In the genomic region with DNA sequence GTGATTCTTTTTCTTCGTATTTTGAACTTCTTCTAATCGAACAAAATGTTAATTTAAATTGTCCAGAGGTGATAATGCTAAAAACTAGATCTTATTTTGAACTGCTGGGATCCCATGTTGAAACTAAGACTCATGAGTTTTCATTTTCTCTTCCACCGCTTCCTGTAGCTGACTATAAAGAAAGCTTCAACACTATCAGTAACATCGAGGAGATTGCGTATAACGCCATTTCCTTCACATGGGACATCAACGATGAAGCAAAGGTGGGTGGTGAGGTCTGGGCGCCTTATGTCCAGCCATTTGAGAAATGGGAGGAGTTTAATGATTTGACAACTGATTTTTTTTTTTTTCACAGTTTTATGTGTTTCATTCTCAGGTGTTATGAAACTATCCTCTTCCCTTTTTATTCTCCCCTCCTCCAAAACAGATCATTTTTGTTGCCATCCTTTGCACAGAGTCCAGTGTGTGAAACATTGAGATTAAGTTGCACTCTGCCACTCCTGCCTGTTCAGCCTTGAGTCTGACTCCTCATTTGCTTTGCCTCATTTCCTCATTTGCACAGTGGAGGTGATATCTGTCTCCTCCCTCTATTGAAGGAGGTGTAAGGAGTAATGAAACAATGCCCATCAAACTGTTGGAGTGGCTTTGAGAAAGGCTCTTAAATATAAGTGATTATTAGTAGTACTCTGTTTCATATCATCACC, we compare ENCODE assay signal across 23 cellular contexts. TPM values are rescaled to one million over a fixed set of nuclear protein-coding genes. Genes with fewer than 3 reads are reported as not detected.
DNase-seq lines count a peak whose midpoint lies in the region; ATAC-seq and TF ChIP-seq lines count a peak whose summit lies in the region.
"Had no signal": no experiment of that assay in that cellular context is flagged by ENCODE, and none has a peak within 500 bp of the region (broad histone marks: within the 10 kb centered on the region; RNA-seq: fewer than 3 reads in every experiment).

No MANE protein-coding gene starts in this region.

- no peaks in the 10 kb centered on the region for H3K9me3 ChIP-seq in suprapubic skin
- H3K9me3 ChIP-seq: adrenal gland, body of pancreas, left ventricle myocardium inferior, prostate gland, SJSA1 had no signal

- H3K4me1 Mint-ChIP-seq in activated naive CD4-positive, alpha-beta T cell treated with anti-CD3 and anti-CD28 coated beads, Interleukin-2, amount 10 ng/mL, durations not matched to agents 7 days and 5 days, result peaks cover 15% of the 10 kb centered on the region
- H3K4me1 Mint-ChIP-seq in activated T-helper 1 cell treated with anti-CD3 and anti-CD28 coated beads, Interleukin-12 subunit alpha, Interleukin-12 subunit beta, Interleukin-2, Interleukin-4 antibody, amounts not matched to agents 30 ng/mL and 10 ng/mL and 1 ng/mL, durations not matched to agents 14 hours and 24 hours and 36 hours (ENCODE audit: low read depth), result peaks cover 24% of the 10 kb centered on the region

- TF ChIP-seq EP300 in suprapubic skin (IDR thresholded peaks at IDR 0.05), result no peak

- TF ChIP-seq POLR2A in suprapubic skin (IDR thresholded peaks at IDR 0.05), result no peak

- H3K4me3 Mint-ChIP-seq in activated naive CD4-positive, alpha-beta T cell treated with anti-CD3 and anti-CD28 coated beads, Interleukin-2, amount 10 ng/mL, durations not matched to agents 7 days and 5 days, result no peak overlapping the region
- H3K4me3 Mint-ChIP-seq in activated T-helper 1 cell treated with anti-CD3 and anti-CD28 coated beads, Interleukin-12 subunit alpha, Interleukin-12 subunit beta, Interleukin-2, Interleukin-4 antibody, amounts not matched to agents 30 ng/mL and 10 ng/mL and 1 ng/mL, durations not matched to agents 14 hours and 24 hours and 36 hours, result peak overlapping the region; percentile 27
- H3K4me3 Mint-ChIP-seq: B cell had no signal

- no peaks in the 10 kb centered on the region for H3K9me3 Mint-ChIP-seq in activated naive CD4-positive, alpha-beta T cell treated with anti-CD3 and anti-CD28 coated beads, Interleukin-2, amount 10 ng/mL, durations not matched to agents 7 days and 5 days
- no peaks in the 10 kb centered on the region for H3K9me3 Mint-ChIP-seq in activated T-helper 1 cell treated with anti-CD3 and anti-CD28 coated beads, Interleukin-12 subunit alpha, Interleukin-12 subunit beta, Interleukin-2, Interleukin-4 antibody, amounts not matched to agents 30 ng/mL and 10 ng/mL and 1 ng/mL, durations not matched to agents 14 hours and 24 hours and 36 hours

- CTCF ChIA-PET in activated naive CD4-positive, alpha-beta T cell treated with anti-CD3 and anti-CD28 coated beads, Interleukin-2, amount 10 ng/mL, durations not matched to agents 7 days and 5 days (lab: Charles Lee), result no interaction called here

- DNase-seq in activated naive CD4-positive, alpha-beta T cell treated with anti-CD3 and anti-CD28 coated beads, Interleukin-2, amount 10 ng/mL, durations not matched to agents 7 days and 5 days, result no peak
- DNase-seq in activated naive CD4-positive, alpha-beta T cell treated with anti-CD3 and anti-CD28 coated beads, Interleukin-2, amount 50 U/mL, for 16 hours, result no peak
- DNase-seq in Jurkat, Clone E6-1 (ENCODE audit: low read depth, low spot score), result peak; percentile 9
- DNase-seq in activated T-helper 1 cell treated with anti-CD3 and anti-CD28 coated beads, Interleukin-12 subunit alpha, Interleukin-12 subunit beta, Interleukin-2, Interleukin-4 antibody, amounts not matched to agents 30 ng/mL and 10 ng/mL and 1 ng/mL, durations not matched to agents 14 hours and 24 hours and 36 hours (ENCODE audit: low spot score), result no peak
- no peak for DNase-seq in suprapubic skin (ENCODE audit: low spot score in 2 of 2)
- no peak for DNase-seq in SKM-1 (lab: John Stamatoyannopoulos, UW; ENCODE audit: unreplicated experiment)
- DNase-seq: adrenal gland; body of pancreas; DMS53; GDM1; KBM-7; left ventricle myocardium inferior; mesendoderm; NCI-H1417 treated with DMSO at 0.1 percent for 48 hours; NCI-H2081 treated with DMSO at 0.1 percent for 48 hours; NCI-H226; NCI-H69; stimulated activated naive CD4-positive, alpha-beta T cell treated with Interleukin-2 at 50 U/mL for 16 hours had no signal

- H3K27me3 ChIP-seq in suprapubic skin, result no peaks in the 10 kb centered on the region
- H3K27me3 ChIP-seq: adrenal gland, body of pancreas, SJSA1 had no signal

- peak overlapping the region; percentile 56 for H3K27ac Mint-ChIP-seq in activated naive CD4-positive, alpha-beta T cell treated with anti-CD3 and anti-CD28 coated beads, Interleukin-2, amount 10 ng/mL, durations not matched to agents 7 days and 5 days
- no peak overlapping the region for H3K27ac Mint-ChIP-seq in activated T-helper 1 cell treated with anti-CD3 and anti-CD28 coated beads, Interleukin-12 subunit alpha, Interleukin-12 subunit beta, Interleukin-2, Interleukin-4 antibody, amounts not matched to agents 30 ng/mL and 10 ng/mL and 1 ng/mL, durations not matched to agents 14 hours and 24 hours and 36 hours
- H3K27ac Mint-ChIP-seq: B cell had no signal

- no peak overlapping the region for H3K4me3 ChIP-seq in Jurkat, Clone E6-1 (ENCODE audit: low read length)
- no peak overlapping the region for H3K4me3 ChIP-seq in suprapubic skin
- H3K4me3 ChIP-seq: adrenal gland, body of pancreas, left ventricle myocardium inferior, prostate gland, SJSA1 had no signal

- intact Hi-C loops in activated T-helper 1 cell treated with anti-CD3 and anti-CD28 coated beads, Interleukin-12 subunit alpha, Interleukin-12 subunit beta, Interleukin-2, Interleukin-4 antibody, amounts not matched to agents 30 ng/mL and 10 ng/mL and 1 ng/mL, durations not matched to agents 14 hours and 24 hours and 36 hours (cut with micrococcal nuclease), result no loop called here

- WGBS in suprapubic skin, result 91% methylated on average over 8 of the region's 8 CpGs

- no peaks in the 10 kb centered on the region for H3K36me3 Mint-ChIP-seq in activated naive CD4-positive, alpha-beta T cell treated with anti-CD3 and anti-CD28 coated beads, Interleukin-2, amount 10 ng/mL, durations not matched to agents 7 days and 5 days
- peaks cover 2% of the 10 kb centered on the region for H3K36me3 Mint-ChIP-seq in activated T-helper 1 cell treated with anti-CD3 and anti-CD28 coated beads, Interleukin-12 subunit alpha, Interleukin-12 subunit beta, Interleukin-2, Interleukin-4 antibody, amounts not matched to agents 30 ng/mL and 10 ng/mL and 1 ng/mL, durations not matched to agents 14 hours and 24 hours and 36 hours (ENCODE audit: low read depth)

- H3K36me3 ChIP-seq in suprapubic skin, result peaks cover 28% of the 10 kb centered on the region
- H3K36me3 ChIP-seq: adrenal gland, left ventricle myocardium inferior, prostate gland, SJSA1 had no signal

- ATAC-seq in GM19395 (IDR thresholded peaks at IDR 0.05; ENCODE audit: unreplicated experiment), result no peak
- ATAC-seq: body of pancreas, HCT116 had no signal

- peaks cover 14% of the 10 kb centered on the region for H3K4me1 ChIP-seq in suprapubic skin
- H3K4me1 ChIP-seq: adrenal gland, body of pancreas, left ventricle myocardium inferior, prostate gland, SJSA1 had no signal

- H3K27me3 Mint-ChIP-seq in activated naive CD4-positive, alpha-beta T cell treated with anti-CD3 and anti-CD28 coated beads, Interleukin-2, amount 10 ng/mL, durations not matched to agents 7 days and 5 days, result peaks cover 7% of the 10 kb centered on the region
- H3K27me3 Mint-ChIP-seq in activated T-helper 1 cell treated with anti-CD3 and anti-CD28 coated beads, Interleukin-12 subunit alpha, Interleukin-12 subunit beta, Interleukin-2, Interleukin-4 antibody, amounts not matched to agents 30 ng/mL and 10 ng/mL and 1 ng/mL, durations not matched to agents 14 hours and 24 hours and 36 hours (ENCODE audit: insufficient read depth), result peaks cover 6% of the 10 kb centered on the region

- peak overlapping the region; percentile 29 for H3K27ac ChIP-seq in suprapubic skin
- H3K27ac ChIP-seq: adrenal gland, body of pancreas, left ventricle myocardium inferior, prostate gland, SJSA1 had no signal

- no peak for TF ChIP-seq CTCF in suprapubic skin (IDR thresholded peaks at IDR 0.05)

RNA-seq across cellular contexts. Expression of a gene that starts 13.8 kb away (rescaled TPM):
- 5.1 TPM for polyA plus RNA-seq in Jurkat, Clone E6-1 (2012; ENCODE audit: insufficient read depth, insufficient read length)
- 1.4 and 1.5 TPM in 2 replicates for total RNA-seq in activated T-helper 1 cell treated with anti-CD3 and anti-CD28 coated beads, Interleukin-12 subunit alpha, Interleukin-12 subunit beta, Interleukin-2, Interleukin-4 antibody, amounts not matched to agents 30 ng/mL and 10 ng/mL and 1 ng/mL, durations not matched to agents 14 hours and 24 hours and 36 hours
- 100 to 1,000 TPM; 112 to 233 (median 121) TPM for total RNA-seq in suprapubic skin

Comparison
In these comparisons a context has a peak if more than half of its experiments do, and no peak if none do; other contexts are left out.
1. RNA of a gene that starts 13.8 kb away (total RNA-seq): 112 to 233 TPM in suprapubic skin; 1.4 to 1.5 TPM in activated T-helper 1 cell treated with anti-CD3 and anti-CD28 coated beads, Interleukin-12 subunit alpha, Interleukin-12 subunit beta, Interleukin-2, Interleukin-4 antibody, amounts not matched to agents 30 ng/mL and 10 ng/mL and 1 ng/mL, durations not matched to agents 14 hours and 24 hours and 36 hours; every median in the first group is over 10 times any median in the second.